1 cellular context compared by ENCODE assay signal in genomic region chr20:62357681-62358080, GRCh38.
TF ChIP-seq lines count a peak whose summit lies in the region.

No MANE protein-coding gene starts in this region.

TF ChIP-seq in K562, 482 proteins besides CTCF, POLR2A, EP300 and RAD21:
- TF ChIP-seq NUFIP1 (IDR thresholded peaks at IDR 0.05; ENCODE audit: partially characterized antibody), result peak; percentile 5
- 0 out of 2 replicates have a peak, but pooled peaks have one; percentile 10 for TF ChIP-seq FOSL1 (tag; conservative IDR thresholded peaks at IDR 0.05)
- TF ChIP-seq LCOR (CRISPR knock-in tag; IDR thresholded peaks at IDR 0.05), result no peak
- TF ChIP-seq SMARCB1 (IDR thresholded peaks at IDR 0.05; ENCODE audit: insufficient read length, low read depth), result no peak
- TF ChIP-seq GABPB1 (CRISPR knock-in tag; IDR thresholded peaks at IDR 0.05), result peak; percentile 31; the same call in 1 of the 2 replicates
- no peak for TF ChIP-seq SMC3 (conservative IDR thresholded peaks at IDR 0.05; ENCODE audit: insufficient read depth, low read depth, low read length)
- TF ChIP-seq ZNF316 (IDR thresholded peaks at IDR 0.05), result no peak
- TF ChIP-seq RB1 (IDR thresholded peaks at IDR 0.05; ENCODE audit: low read depth), result 0 out of 2 replicates have a peak, but pooled peaks have one; percentile 3
- TF ChIP-seq SMAD4 (CRISPR knock-in tag; conservative IDR thresholded peaks at IDR 0.05), result 0 out of 2 replicates have a peak, but pooled peaks have one; percentile 3
- peak; percentile 47; the same call in 1 of the 2 replicates for TF ChIP-seq TFAP4 (CRISPR knock-in tag; IDR thresholded peaks at IDR 0.05; ENCODE audit: borderline replicate concordance)
- TF ChIP-seq ZNF12 (CRISPR knock-in tag; IDR thresholded peaks at IDR 0.05), result 0 out of 2 replicates have a peak, but pooled peaks have one; percentile 40
- TF ChIP-seq ETV1 (tag; conservative IDR thresholded peaks at IDR 0.05; ENCODE audit: low read depth), result 0 out of 2 replicates have a peak, but pooled peaks have one; percentile 14
- peak; percentile 2 for TF ChIP-seq DACH1 (IDR thresholded peaks at IDR 0.05; ENCODE audit: partially characterized antibody)
